12 cellular contexts compared by ENCODE assay signal in the genomic region with DNA sequence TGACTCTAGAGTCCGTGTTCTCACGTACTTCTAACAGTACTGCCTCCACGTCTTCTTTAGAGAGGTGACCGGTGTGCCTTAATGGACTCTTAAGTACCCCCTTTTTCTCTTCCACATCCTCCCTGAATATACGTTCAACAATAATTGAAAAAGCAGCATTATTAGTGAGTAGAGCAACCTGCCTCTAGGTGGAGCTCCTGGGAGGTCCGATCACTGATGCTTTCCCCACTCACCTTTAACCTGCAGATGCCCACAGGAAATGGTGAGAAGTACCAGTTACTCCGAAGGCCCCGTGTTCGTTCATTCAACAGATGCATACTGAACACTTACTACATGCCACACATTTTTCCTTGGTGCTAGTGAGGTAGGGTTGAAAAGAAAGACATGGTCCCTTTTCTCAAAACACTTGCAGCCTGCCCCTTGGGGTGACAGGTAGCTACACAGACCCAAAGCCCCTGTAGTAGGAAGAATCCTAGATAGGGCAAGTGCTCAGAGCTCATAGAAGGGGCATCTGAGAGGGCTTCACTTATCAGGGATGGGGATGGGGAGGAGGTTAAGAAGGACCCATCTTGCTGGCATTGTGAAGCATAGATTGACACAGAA.
DNase-seq lines count a peak whose midpoint lies in the region; ATAC-seq and TF ChIP-seq lines count a peak whose summit lies in the region.
"Had no signal": no experiment of that assay in that cellular context is flagged by ENCODE, and none has a peak within 500 bp of the region (broad histone marks: within the 10 kb centered on the region; RNA-seq: fewer than 3 reads in every experiment).

No MANE protein-coding gene starts in this region.

- POLR2A ChIA-PET in activated naive CD8-positive, alpha-beta T cell treated with anti-CD3 and anti-CD28 coated beads, Interleukin-2, amount 10 ng/mL, durations not matched to agents 7 days and 5 days (lab: Charles Lee) = no interaction called here

- H3K36me3 ChIP-seq in KMS-11 (ENCODE audit: insufficient read depth) (no peaks in the 10 kb centered on the region), ascending aorta (no peaks in the 10 kb centered on the region)

- H4K20me1 ChIP-seq in KMS-11 (ENCODE audit: insufficient read depth) = no peaks in the 10 kb centered on the region

- H3K4me2 ChIP-seq in KMS-11 = no peak overlapping the region

- no peaks in the 10 kb centered on the region for H3K4me1 Mint-ChIP-seq in activated naive CD8-positive, alpha-beta T cell treated with anti-CD3 and anti-CD28 coated beads, Interleukin-2, amount 10 ng/mL, durations not matched to agents 7 days and 5 days
- H3K4me1 Mint-ChIP-seq in activated naive CD8-positive, alpha-beta T cell treated with anti-CD3 and anti-CD28 coated beads for 36 hours = no peaks in the 10 kb centered on the region
- H3K4me1 Mint-ChIP-seq in chondrocyte (ENCODE audit: low read depth) = no peaks in the 10 kb centered on the region
- peaks cover 0 to 2% of the 10 kb centered on the region in 2 donors for H3K4me1 Mint-ChIP-seq in stimulated activated naive B cell treated with anti-CD40 and anti-IgM and Interleukin-4, amounts not matched to agents 10 μg/mL and 1 μg/mL and 100 μg/mL, for 72 hours
- H3K4me1 Mint-ChIP-seq: nephron had no signal

- no peak overlapping the region for H3K4me3 Mint-ChIP-seq in activated naive CD8-positive, alpha-beta T cell treated with anti-CD3 and anti-CD28 coated beads, Interleukin-2, amount 10 ng/mL, durations not matched to agents 7 days and 5 days
- no peak overlapping the region for H3K4me3 Mint-ChIP-seq in activated naive CD8-positive, alpha-beta T cell treated with anti-CD3 and anti-CD28 coated beads for 36 hours
- H3K4me3 Mint-ChIP-seq in chondrocyte (ENCODE audit: unreplicated experiment) = no peak overlapping the region
- H3K4me3 Mint-ChIP-seq in stimulated activated naive B cell treated with anti-CD40 and anti-IgM and Interleukin-4, amounts not matched to agents 10 μg/mL and 1 μg/mL and 100 μg/mL, for 72 hours = no peak overlapping the region
- H3K4me3 Mint-ChIP-seq: nephron had no signal

- TF ChIP-seq CTCF in KMS-11 (conservative IDR thresholded peaks at IDR 0.05; ENCODE audit: low read depth, low read length) (peak; percentile 69), chondrocyte (IDR thresholded peaks at IDR 0.05) (peak; percentile 67), ascending aorta (IDR thresholded peaks at IDR 0.05) (no peak)

- no peaks in the 10 kb centered on the region for H3K4me1 ChIP-seq in KMS-11 (ENCODE audit: low read depth, poor library complexity, severe bottlenecking)
- no peaks in the 10 kb centered on the region for H3K4me1 ChIP-seq in ascending aorta

- peak; percentile 45 for ATAC-seq in activated naive CD8-positive, alpha-beta T cell treated with anti-CD3 and anti-CD28 coated beads, Interleukin-2, amount 10 ng/mL, durations not matched to agents 7 days and 5 days (ENCODE audit: low read depth)
- peak; percentile 46 to 58 for ATAC-seq in stimulated activated naive B cell treated with anti-CD40 and anti-IgM and Interleukin-4, amounts not matched to agents 10 μg/mL and 1 μg/mL and 100 μg/mL, for 72 hours (replicated peaks)
- ATAC-seq in HG03175 (IDR thresholded peaks at IDR 0.05; ENCODE audit: unreplicated experiment) (no peak), HG03196 (IDR thresholded peaks at IDR 0.05; ENCODE audit: unreplicated experiment) (no peak)

- intact Hi-C loops in ascending aorta (cut with DNase I) = no loop called here

- H3K9ac ChIP-seq in KMS-11 = no peak overlapping the region

- DNase-seq in activated naive CD8-positive, alpha-beta T cell treated with anti-CD3 and anti-CD28 coated beads, Interleukin-2, amount 10 ng/mL, durations not matched to agents 7 days and 5 days = no peak
- no peak for DNase-seq in activated naive CD8-positive, alpha-beta T cell treated with anti-CD3 and anti-CD28 coated beads for 36 hours
- DNase-seq in chondrocyte (ENCODE audit: low spot score) (no peak), ascending aorta (ENCODE audit: low spot score in 2 of 2) (no peak)
- DNase-seq in stimulated activated naive B cell treated with anti-CD40 and anti-IgM and Interleukin-4, amounts not matched to agents 10 μg/mL and 1 μg/mL and 100 μg/mL, for 72 hours = no peak
- DNase-seq: activated CD4-positive, alpha-beta T cell treated with anti-CD3 and anti-CD28 coated beads for 48 hours; DMS79 treated with DMSO at 0.1 percent for 48 hours; NCI-H187 had no signal

- no peaks in the 10 kb centered on the region for H3K79me2 ChIP-seq in KMS-11 (ENCODE audit: insufficient read depth, low read depth)

- no peak overlapping the region for H2AFZ ChIP-seq in KMS-11 (ENCODE audit: low read depth)

- H3K4me3 ChIP-seq in KMS-11 (IDR thresholded peaks at IDR 0.05; ENCODE audit: insufficient read depth, low read depth, low read length) (no peak overlapping the region), ascending aorta (no peak overlapping the region)

- H3K27me3 ChIP-seq in KMS-11 (ENCODE audit: insufficient read depth, low read depth) = no peaks in the 10 kb centered on the region
- no peaks in the 10 kb centered on the region for H3K27me3 ChIP-seq in ascending aorta

- no peaks in the 10 kb centered on the region for H3K36me3 Mint-ChIP-seq in activated naive CD8-positive, alpha-beta T cell treated with anti-CD3 and anti-CD28 coated beads, Interleukin-2, amount 10 ng/mL, durations not matched to agents 7 days and 5 days
- no peaks in the 10 kb centered on the region for H3K36me3 Mint-ChIP-seq in activated naive CD8-positive, alpha-beta T cell treated with anti-CD3 and anti-CD28 coated beads for 36 hours
- peaks cover 4% of the 10 kb centered on the region for H3K36me3 Mint-ChIP-seq in chondrocyte (ENCODE audit: low read depth)
- no peaks in the 10 kb centered on the region for H3K36me3 Mint-ChIP-seq in stimulated activated naive B cell treated with anti-CD40 and anti-IgM and Interleukin-4, amounts not matched to agents 10 μg/mL and 1 μg/mL and 100 μg/mL, for 72 hours

- H3K9me3 ChIP-seq in ascending aorta = no peaks in the 10 kb centered on the region

- no peaks in the 10 kb centered on the region for H3K9me3 Mint-ChIP-seq in activated naive CD8-positive, alpha-beta T cell treated with anti-CD3 and anti-CD28 coated beads, Interleukin-2, amount 10 ng/mL, durations not matched to agents 7 days and 5 days
- H3K9me3 Mint-ChIP-seq in activated naive CD8-positive, alpha-beta T cell treated with anti-CD3 and anti-CD28 coated beads for 36 hours = no peaks in the 10 kb centered on the region
- H3K9me3 Mint-ChIP-seq in chondrocyte (ENCODE audit: low read depth) = no peaks in the 10 kb centered on the region
- H3K9me3 Mint-ChIP-seq in stimulated activated naive B cell treated with anti-CD40 and anti-IgM and Interleukin-4, amounts not matched to agents 10 μg/mL and 1 μg/mL and 100 μg/mL, for 72 hours = no peaks in the 10 kb centered on the region
- H3K9me3 Mint-ChIP-seq: nephron had no signal

- H3K27ac Mint-ChIP-seq in activated naive CD8-positive, alpha-beta T cell treated with anti-CD3 and anti-CD28 coated beads, Interleukin-2, amount 10 ng/mL, durations not matched to agents 7 days and 5 days = no peak overlapping the region
- no peak overlapping the region for H3K27ac Mint-ChIP-seq in activated naive CD8-positive, alpha-beta T cell treated with anti-CD3 and anti-CD28 coated beads for 36 hours
- no peak overlapping the region for H3K27ac Mint-ChIP-seq in chondrocyte (ENCODE audit: unreplicated experiment)
- no peak overlapping the region for H3K27ac Mint-ChIP-seq in stimulated activated naive B cell treated with anti-CD40 and anti-IgM and Interleukin-4, amounts not matched to agents 10 μg/mL and 1 μg/mL and 100 μg/mL, for 72 hours
- H3K27ac Mint-ChIP-seq: nephron had no signal

- H3K27me3 Mint-ChIP-seq in activated naive CD8-positive, alpha-beta T cell treated with anti-CD3 and anti-CD28 coated beads, Interleukin-2, amount 10 ng/mL, durations not matched to agents 7 days and 5 days = peaks cover 2% of the 10 kb centered on the region
- peaks cover 3% of the 10 kb centered on the region for H3K27me3 Mint-ChIP-seq in activated naive CD8-positive, alpha-beta T cell treated with anti-CD3 and anti-CD28 coated beads for 36 hours
- no peaks in the 10 kb centered on the region for H3K27me3 Mint-ChIP-seq in chondrocyte (ENCODE audit: low read depth)
- H3K27me3 Mint-ChIP-seq in stimulated activated naive B cell treated with anti-CD40 and anti-IgM and Interleukin-4, amounts not matched to agents 10 μg/mL and 1 μg/mL and 100 μg/mL, for 72 hours = peaks cover 0 to 12% of the 10 kb centered on the region in 2 donors

- no peak overlapping the region for H3K27ac ChIP-seq in KMS-11
- H3K27ac ChIP-seq in ascending aorta = no peak overlapping the region

Comparison
In these comparisons a context has a peak if more than half of its experiments do, and no peak if none do; other contexts are left out.
1. ATAC-seq: peak in activated naive CD8-positive, alpha-beta T cell treated with anti-CD3 and anti-CD28 coated beads, Interleukin-2, amount 10 ng/mL, durations not matched to agents 7 days and 5 days (single experiment) and stimulated activated naive B cell treated with anti-CD40 and anti-IgM and Interleukin-4, amounts not matched to agents 10 μg/mL and 1 μg/mL and 100 μg/mL, for 72 hours (2 of 2); none in HG03175 (single experiment) and HG03196 (single experiment).
2. CTCF ChIP-seq: peak in KMS-11 (single experiment) and chondrocyte (single experiment); none in ascending aorta (0 of 3).